1 cellular context compared by ENCODE assay signal in the genomic region with DNA sequence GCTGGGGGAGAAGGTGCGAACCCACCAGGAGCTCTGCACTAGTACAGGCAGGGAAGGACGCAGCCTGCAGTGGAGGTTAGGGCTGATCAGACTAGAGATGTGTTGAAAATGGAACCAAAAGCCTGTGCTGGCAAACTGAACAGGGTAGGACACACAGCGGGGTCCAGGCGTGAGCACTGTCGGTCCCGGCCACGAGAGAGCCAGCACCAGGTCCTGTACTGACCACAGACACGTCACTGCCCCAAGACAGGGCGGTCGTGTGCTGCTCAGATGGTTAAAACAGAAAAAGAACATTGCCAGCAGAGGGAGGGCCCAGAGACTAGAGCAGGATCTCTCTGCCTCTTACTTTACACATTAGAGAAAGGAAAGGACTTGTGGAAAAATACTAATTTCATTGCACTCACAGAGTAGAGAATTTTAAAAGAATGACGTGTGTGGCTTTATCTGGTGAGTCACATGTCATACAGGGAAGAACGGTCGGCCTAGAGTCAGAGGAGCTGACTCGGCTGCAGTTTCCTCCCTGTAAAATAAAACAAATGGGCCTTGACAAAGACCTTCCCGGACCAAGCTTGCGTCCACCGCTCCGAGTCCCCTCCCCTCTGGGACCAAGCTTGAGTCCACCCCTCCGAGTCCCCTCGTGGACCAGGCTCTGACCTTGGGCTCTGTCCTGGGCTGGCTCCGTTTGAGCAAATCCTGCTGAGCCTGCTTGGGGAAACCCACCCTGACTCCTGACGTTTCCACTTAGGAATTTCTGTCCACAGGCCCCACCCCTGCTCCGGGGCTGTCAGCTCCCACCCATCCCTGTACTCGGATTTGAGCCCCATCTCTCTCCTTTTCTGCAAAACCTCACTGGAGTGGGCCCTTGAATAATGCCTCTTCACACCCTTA.
TF ChIP-seq lines count a peak whose summit lies in the region.

No MANE protein-coding gene starts in this region.

TF ChIP-seq in HepG2, 621 proteins besides CTCF, POLR2A, EP300 and RAD21 (continued from another document and continues in another):
- TF ChIP-seq, protein P1, sequence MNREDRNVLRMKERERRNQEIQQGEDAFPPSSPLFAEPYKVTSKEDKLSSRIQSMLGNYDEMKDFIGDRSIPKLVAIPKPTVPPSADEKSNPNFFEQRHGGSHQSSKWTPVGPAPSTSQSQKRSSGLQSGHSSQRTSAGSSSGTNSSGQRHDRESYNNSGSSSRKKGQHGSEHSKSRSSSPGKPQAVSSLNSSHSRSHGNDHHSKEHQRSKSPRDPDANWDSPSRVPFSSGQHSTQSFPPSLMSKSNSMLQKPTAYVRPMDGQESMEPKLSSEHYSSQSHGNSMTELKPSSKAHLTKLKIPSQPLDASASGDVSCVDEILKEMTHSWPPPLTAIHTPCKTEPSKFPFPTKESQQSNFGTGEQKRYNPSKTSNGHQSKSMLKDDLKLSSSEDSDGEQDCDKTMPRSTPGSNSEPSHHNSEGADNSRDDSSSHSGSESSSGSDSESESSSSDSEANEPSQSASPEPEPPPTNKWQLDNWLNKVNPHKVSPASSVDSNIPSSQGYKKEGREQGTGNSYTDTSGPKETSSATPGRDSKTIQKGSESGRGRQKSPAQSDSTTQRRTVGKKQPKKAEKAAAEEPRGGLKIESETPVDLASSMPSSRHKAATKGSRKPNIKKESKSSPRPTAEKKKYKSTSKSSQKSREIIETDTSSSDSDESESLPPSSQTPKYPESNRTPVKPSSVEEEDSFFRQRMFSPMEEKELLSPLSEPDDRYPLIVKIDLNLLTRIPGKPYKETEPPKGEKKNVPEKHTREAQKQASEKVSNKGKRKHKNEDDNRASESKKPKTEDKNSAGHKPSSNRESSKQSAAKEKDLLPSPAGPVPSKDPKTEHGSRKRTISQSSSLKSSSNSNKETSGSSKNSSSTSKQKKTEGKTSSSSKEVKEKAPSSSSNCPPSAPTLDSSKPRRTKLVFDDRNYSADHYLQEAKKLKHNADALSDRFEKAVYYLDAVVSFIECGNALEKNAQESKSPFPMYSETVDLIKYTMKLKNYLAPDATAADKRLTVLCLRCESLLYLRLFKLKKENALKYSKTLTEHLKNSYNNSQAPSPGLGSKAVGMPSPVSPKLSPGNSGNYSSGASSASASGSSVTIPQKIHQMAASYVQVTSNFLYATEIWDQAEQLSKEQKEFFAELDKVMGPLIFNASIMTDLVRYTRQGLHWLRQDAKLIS (CRISPR knock-in tag; IDR thresholded peaks at IDR 0.05) = 0 out of 2 replicates have a peak, but pooled peaks have one; percentile 26
- no peak for TF ChIP-seq NR3C1 (CRISPR knock-in tag; IDR thresholded peaks at IDR 0.05)
- TF ChIP-seq ZNF780A (CRISPR knock-in tag; IDR thresholded peaks at IDR 0.05) = no peak
- TF ChIP-seq ZNF567 (CRISPR knock-in tag; IDR thresholded peaks at IDR 0.05; ENCODE audit: borderline replicate concordance) = peak; percentile 7; the same call in 1 of the 2 replicates
- TF ChIP-seq, protein P2, sequence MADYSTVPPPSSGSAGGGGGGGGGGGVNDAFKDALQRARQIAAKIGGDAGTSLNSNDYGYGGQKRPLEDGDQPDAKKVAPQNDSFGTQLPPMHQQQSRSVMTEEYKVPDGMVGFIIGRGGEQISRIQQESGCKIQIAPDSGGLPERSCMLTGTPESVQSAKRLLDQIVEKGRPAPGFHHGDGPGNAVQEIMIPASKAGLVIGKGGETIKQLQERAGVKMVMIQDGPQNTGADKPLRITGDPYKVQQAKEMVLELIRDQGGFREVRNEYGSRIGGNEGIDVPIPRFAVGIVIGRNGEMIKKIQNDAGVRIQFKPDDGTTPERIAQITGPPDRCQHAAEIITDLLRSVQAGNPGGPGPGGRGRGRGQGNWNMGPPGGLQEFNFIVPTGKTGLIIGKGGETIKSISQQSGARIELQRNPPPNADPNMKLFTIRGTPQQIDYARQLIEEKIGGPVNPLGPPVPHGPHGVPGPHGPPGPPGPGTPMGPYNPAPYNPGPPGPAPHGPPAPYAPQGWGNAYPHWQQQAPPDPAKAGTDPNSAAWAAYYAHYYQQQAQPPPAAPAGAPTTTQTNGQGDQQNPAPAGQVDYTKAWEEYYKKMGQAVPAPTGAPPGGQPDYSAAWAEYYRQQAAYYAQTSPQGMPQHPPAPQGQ (CRISPR knock-in tag; IDR thresholded peaks at IDR 0.05; ENCODE audit: borderline replicate concordance) = no peak
- TF ChIP-seq ZEB1 (IDR thresholded peaks at IDR 0.05; ENCODE audit: insufficient replicate concordance, low read depth) = no peak
- TF ChIP-seq SKI (IDR thresholded peaks at IDR 0.05; ENCODE audit: partially characterized antibody) = no peak
- TF ChIP-seq ZNF350 (CRISPR knock-in tag; IDR thresholded peaks at IDR 0.05; ENCODE audit: borderline replicate concordance, low read depth) = peak; percentile 3; the same call in 1 of the 2 replicates
- peak; percentile 67 for TF ChIP-seq JARID2 (CRISPR knock-in tag; IDR thresholded peaks at IDR 0.05; ENCODE audit: insufficient replicate concordance)
- TF ChIP-seq MEIS2 (CRISPR knock-in tag; IDR thresholded peaks at IDR 0.05) = no peak
- TF ChIP-seq, protein P3, sequence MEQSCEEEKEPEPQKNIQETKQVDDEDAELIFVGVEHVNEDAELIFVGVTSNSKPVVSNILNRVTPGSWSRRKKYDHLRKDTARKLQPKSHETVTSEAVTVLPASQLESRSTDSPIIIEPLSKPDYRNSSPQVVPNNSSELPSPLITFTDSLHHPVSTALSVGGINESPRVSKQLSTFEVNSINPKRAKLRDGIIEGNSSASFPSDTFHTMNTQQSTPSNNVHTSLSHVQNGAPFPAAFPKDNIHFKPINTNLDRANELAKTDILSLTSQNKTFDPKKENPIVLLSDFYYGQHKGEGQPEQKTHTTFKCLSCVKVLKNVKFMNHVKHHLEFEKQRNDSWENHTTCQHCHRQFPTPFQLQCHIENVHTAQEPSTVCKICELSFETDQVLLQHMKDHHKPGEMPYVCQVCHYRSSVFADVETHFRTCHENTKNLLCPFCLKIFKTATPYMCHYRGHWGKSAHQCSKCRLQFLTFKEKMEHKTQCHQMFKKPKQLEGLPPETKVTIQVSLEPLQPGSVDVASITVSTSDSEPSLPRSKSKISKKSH (CRISPR knock-in tag; IDR thresholded peaks at IDR 0.05; ENCODE audit: borderline replicate concordance) = no peak
- no peak for TF ChIP-seq NFE2L1 (CRISPR knock-in tag; IDR thresholded peaks at IDR 0.05; ENCODE audit: borderline replicate concordance)
- TF ChIP-seq REPIN1 (CRISPR knock-in tag; IDR thresholded peaks at IDR 0.05; ENCODE audit: borderline replicate concordance, low read depth) = 0 out of 2 replicates have a peak, but pooled peaks have one; percentile 19
- TF ChIP-seq IRX3 (CRISPR knock-in tag; IDR thresholded peaks at IDR 0.05; ENCODE audit: borderline replicate concordance, low read depth) = no peak; the same call in 1 of the 2 replicates
- no peak for TF ChIP-seq CENPX (CRISPR knock-in tag; IDR thresholded peaks at IDR 0.05)
- TF ChIP-seq EEA1 (CRISPR knock-in tag; IDR thresholded peaks at IDR 0.05; ENCODE audit: borderline replicate concordance) = no peak
- TF ChIP-seq ZNF589 (CRISPR knock-in tag; conservative IDR thresholded peaks at IDR 0.05) = no peak
- TF ChIP-seq, protein P4, sequence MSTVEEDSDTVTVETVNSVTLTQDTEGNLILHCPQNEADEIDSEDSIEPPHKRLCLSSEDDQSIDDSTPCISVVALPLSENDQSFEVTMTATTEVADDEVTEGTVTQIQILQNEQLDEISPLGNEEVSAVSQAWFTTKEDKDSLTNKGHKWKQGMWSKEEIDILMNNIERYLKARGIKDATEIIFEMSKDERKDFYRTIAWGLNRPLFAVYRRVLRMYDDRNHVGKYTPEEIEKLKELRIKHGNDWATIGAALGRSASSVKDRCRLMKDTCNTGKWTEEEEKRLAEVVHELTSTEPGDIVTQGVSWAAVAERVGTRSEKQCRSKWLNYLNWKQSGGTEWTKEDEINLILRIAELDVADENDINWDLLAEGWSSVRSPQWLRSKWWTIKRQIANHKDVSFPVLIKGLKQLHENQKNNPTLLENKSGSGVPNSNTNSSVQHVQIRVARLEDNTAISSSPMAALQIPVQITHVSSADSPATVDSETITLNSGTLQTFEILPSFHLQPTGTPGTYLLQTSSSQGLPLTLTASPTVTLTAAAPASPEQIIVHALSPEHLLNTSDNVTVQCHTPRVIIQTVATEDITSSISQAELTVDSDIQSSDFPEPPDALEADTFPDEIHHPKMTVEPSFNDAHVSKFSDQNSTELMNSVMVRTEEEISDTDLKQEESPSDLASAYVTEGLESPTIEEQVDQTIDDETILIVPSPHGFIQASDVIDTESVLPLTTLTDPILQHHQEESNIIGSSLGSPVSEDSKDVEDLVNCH (CRISPR knock-in tag; IDR thresholded peaks at IDR 0.05) = no peak
- TF ChIP-seq ZNF180 (CRISPR knock-in tag; IDR thresholded peaks at IDR 0.05; ENCODE audit: borderline replicate concordance, low read depth) = no peak
- peak; percentile 43; the same call in 1 of the 2 replicates for TF ChIP-seq FOXC1 (CRISPR knock-in tag; IDR thresholded peaks at IDR 0.05; ENCODE audit: borderline replicate concordance)
- TF ChIP-seq, protein P5, sequence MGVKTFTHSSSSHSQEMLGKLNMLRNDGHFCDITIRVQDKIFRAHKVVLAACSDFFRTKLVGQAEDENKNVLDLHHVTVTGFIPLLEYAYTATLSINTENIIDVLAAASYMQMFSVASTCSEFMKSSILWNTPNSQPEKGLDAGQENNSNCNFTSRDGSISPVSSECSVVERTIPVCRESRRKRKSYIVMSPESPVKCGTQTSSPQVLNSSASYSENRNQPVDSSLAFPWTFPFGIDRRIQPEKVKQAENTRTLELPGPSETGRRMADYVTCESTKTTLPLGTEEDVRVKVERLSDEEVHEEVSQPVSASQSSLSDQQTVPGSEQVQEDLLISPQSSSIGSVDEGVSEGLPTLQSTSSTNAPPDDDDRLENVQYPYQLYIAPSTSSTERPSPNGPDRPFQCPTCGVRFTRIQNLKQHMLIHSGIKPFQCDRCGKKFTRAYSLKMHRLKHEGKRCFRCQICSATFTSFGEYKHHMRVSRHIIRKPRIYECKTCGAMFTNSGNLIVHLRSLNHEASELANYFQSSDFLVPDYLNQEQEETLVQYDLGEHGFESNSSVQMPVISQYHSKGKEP (CRISPR knock-in tag; IDR thresholded peaks at IDR 0.05) = no peak
- TF ChIP-seq, protein P6, sequence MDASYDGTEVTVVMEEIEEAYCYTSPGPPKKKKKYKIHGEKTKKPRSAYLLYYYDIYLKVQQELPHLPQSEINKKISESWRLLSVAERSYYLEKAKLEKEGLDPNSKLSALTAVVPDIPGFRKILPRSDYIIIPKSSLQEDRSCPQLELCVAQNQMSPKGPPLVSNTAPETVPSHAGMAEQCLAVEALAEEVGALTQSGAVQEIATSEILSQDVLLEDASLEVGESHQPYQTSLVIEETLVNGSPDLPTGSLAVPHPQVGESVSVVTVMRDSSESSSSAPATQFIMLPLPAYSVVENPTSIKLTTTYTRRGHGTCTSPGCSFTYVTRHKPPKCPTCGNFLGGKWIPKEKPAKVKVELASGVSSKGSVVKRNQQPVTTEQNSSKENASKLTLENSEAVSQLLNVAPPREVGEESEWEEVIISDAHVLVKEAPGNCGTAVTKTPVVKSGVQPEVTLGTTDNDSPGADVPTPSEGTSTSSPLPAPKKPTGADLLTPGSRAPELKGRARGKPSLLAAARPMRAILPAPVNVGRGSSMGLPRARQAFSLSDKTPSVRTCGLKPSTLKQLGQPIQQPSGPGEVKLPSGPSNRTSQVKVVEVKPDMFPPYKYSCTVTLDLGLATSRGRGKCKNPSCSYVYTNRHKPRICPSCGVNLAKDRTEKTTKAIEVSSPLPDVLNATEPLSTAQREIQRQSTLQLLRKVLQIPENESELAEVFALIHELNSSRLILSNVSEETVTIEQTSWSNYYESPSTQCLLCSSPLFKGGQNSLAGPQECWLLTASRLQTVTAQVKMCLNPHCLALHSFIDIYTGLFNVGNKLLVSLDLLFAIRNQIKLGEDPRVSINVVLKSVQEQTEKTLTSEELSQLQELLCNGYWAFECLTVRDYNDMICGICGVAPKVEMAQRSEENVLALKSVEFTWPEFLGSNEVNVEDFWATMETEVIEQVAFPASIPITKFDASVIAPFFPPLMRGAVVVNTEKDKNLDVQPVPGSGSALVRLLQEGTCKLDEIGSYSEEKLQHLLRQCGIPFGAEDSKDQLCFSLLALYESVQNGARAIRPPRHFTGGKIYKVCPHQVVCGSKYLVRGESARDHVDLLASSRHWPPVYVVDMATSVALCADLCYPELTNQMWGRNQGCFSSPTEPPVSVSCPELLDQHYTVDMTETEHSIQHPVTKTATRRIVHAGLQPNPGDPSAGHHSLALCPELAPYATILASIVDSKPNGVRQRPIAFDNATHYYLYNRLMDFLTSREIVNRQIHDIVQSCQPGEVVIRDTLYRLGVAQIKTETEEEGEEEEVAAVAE (CRISPR knock-in tag; IDR thresholded peaks at IDR 0.05; ENCODE audit: borderline replicate concordance) = peak; percentile 53; the same call in 1 of the 2 replicates
- peak; percentile 74; the same call in 1 of the 2 replicates for TF ChIP-seq ESRRA (CRISPR knock-in tag; IDR thresholded peaks at IDR 0.05; ENCODE audit: low read depth)
- TF ChIP-seq PAWR (CRISPR knock-in tag; IDR thresholded peaks at IDR 0.05; ENCODE audit: borderline replicate concordance) = peak; percentile 48; the same call in 1 of the 2 replicates
- TF ChIP-seq, protein P7, sequence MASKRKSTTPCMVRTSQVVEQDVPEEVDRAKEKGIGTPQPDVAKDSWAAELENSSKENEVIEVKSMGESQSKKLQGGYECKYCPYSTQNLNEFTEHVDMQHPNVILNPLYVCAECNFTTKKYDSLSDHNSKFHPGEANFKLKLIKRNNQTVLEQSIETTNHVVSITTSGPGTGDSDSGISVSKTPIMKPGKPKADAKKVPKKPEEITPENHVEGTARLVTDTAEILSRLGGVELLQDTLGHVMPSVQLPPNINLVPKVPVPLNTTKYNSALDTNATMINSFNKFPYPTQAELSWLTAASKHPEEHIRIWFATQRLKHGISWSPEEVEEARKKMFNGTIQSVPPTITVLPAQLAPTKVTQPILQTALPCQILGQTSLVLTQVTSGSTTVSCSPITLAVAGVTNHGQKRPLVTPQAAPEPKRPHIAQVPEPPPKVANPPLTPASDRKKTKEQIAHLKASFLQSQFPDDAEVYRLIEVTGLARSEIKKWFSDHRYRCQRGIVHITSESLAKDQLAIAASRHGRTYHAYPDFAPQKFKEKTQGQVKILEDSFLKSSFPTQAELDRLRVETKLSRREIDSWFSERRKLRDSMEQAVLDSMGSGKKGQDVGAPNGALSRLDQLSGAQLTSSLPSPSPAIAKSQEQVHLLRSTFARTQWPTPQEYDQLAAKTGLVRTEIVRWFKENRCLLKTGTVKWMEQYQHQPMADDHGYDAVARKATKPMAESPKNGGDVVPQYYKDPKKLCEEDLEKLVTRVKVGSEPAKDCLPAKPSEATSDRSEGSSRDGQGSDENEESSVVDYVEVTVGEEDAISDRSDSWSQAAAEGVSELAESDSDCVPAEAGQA (IDR thresholded peaks at IDR 0.05; ENCODE audit: low read depth) = no peak
- TF ChIP-seq, protein P7 (CRISPR knock-in tag; IDR thresholded peaks at IDR 0.05; ENCODE audit: borderline replicate concordance) = no peak
